8 cellular contexts compared by ENCODE assay signal in the genomic region with DNA sequence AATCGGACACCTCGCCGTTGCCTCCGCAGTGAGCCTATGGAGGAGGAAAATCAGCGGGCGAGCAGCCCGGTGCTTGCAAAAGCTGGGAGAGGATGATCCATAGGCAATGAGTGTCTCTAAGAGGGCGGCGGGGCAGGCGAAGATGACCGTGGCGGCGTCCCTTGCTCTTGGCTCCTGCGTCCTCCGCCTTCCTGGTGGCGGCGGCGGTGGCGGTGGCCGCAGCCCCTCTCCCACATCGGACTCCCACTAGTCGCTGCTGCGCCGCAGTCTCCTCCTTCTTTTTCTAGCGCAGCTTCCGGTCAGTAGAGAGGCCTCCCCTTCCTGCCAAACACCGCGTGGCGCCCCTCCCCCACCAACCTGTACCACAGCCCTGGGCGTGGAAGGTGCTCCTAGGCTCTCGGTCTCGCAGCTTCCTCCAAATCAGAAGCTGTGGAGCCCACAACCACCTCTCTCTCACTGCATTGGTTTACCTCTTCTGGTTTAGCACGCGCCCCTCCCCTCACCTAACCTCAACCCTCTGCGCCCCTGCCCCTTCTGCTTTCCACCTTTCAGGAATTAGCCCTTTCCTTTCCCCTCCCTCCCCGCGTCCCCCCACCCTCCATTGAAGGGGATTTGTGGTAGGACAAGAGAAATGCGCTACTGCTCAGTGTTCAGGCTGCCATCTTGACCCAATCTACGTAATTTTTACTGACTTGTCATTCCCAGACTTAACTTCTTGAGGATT. TPM values are rescaled to one million over a fixed set of nuclear protein-coding genes. Genes with fewer than 3 reads are reported as not detected.
DNase-seq lines count a peak whose midpoint lies in the region; ATAC-seq and TF ChIP-seq lines count a peak whose summit lies in the region.

A gene (minus strand): TSS at position 271 of the 724 bp plus-strand sequence. CDS start 594 bp downstream, outside the sequence.

- POLR2A ChIA-PET in T-cell (lab: Charles Lee) = no interaction called here

- H4K20me1 ChIP-seq in GM23248 (ENCODE audit: insufficient read depth) = no peaks in the 10 kb centered on the region

- peak; percentile 69 to 85 (median 77) for ATAC-seq in T-cell (replicated peaks in 1 of 4)
- peak; percentile 100 for ATAC-seq in left ventricle myocardium superior
- ATAC-seq in upper lobe of right lung = peak; percentile 100

- H3K4me2 ChIP-seq in GM23248 (ENCODE audit: unreplicated experiment) = peak within 1 kb of the TSS; percentile 55

- H3K4me3 ChIP-seq in GM23248 = peak within 1 kb of the TSS; percentile 86
- H3K4me3 ChIP-seq in MG63 = peak within 1 kb of the TSS; percentile 60
- H3K4me3 ChIP-seq in upper lobe of right lung = peak within 1 kb of the TSS; percentile 67

- H3K4me1 ChIP-seq in GM23248 (ENCODE audit: insufficient read depth) (no peaks in the 10 kb centered on the region; the same call in 1 of the 2 replicates), upper lobe of right lung (no peaks in the 10 kb centered on the region)

- H3K9me3 Mint-ChIP-seq in T-cell = no peaks in the 10 kb centered on the region

- CTCF ChIA-PET in T-cell (lab: Charles Lee) = interaction anchor here in 1 of 2 donors (1.0 kb wide), 1 partner anchor 9 kb away, joined by 5 read pairs; no protein-coding TSS in a partner anchor

- peak within 1 kb of the TSS; percentile 50 for H3K27ac ChIP-seq in GM23248
- peak within 1 kb of the TSS; percentile 73 for H3K27ac ChIP-seq in upper lobe of right lung

- H3K36me3 ChIP-seq in GM23248 (ENCODE audit: low read depth) (no peaks in the 10 kb centered on the region), MG63 (no peaks in the 10 kb centered on the region), upper lobe of right lung (no peaks in the 10 kb centered on the region)

- peaks cover 6% of the 10 kb centered on the region; the same call in 1 of the 2 replicates for H3K79me2 ChIP-seq in GM23248 (ENCODE audit: insufficient read depth)

- in situ Hi-C loops in GM23248 (cut with MboI) = no loop called here

- WGBS in GM23248 (ENCODE audit: low coverage in 1 of 2, low lambda C conversion rate in 2 of 2, missing lambda C conversion rate in 2 of 2), 2 experiments = 0 to 1% methylated on average over 9 to 34 of the region's 39 CpGs

- peak within 1 kb of the TSS; percentile 80 for H3K9ac ChIP-seq in GM23248

- intact Hi-C loops in left ventricle myocardium superior (cut with micrococcal nuclease) (no loop called here), upper lobe of right lung (cut with DNase I) (no loop called here)

- H3K36me3 Mint-ChIP-seq in T-cell = peaks cover 5% of the 10 kb centered on the region

- H3K4me1 Mint-ChIP-seq in T-cell = peaks cover 18 to 48% (median 46%) of the 10 kb centered on the region in 3 donors

- DNase-seq in ELF-1 (ENCODE audit: low read depth, low spot score) = peak; percentile 98
- peak; percentile 69 for DNase-seq in GM23248
- DNase-seq in MG63 = peak; percentile 78
- peak in 31 of 34 experiments; percentile 10 to 67 (median 35) for DNase-seq in T-cell
- peak; percentile 5 for DNase-seq in amniotic stem cell (lab: John Stamatoyannopoulos, UW)
- peak; percentile 85 for DNase-seq in left ventricle myocardium superior
- DNase-seq in pons (ENCODE audit: low spot score) = peak; percentile 69
- peak; percentile 92 for DNase-seq in upper lobe of right lung

- peaks cover 0 to 5% of the 10 kb centered on the region in 2 donors for H3K27me3 Mint-ChIP-seq in T-cell

- TF ChIP-seq CTCF in upper lobe of right lung (IDR thresholded peaks at IDR 0.05) = no peak

- no peaks in the 10 kb centered on the region for H3F3A ChIP-seq in GM23248 (ENCODE audit: insufficient read depth)

- peak within 1 kb of the TSS; percentile 83 for H2AFZ ChIP-seq in GM23248

- H3K27ac Mint-ChIP-seq in T-cell = peak within 1 kb of the TSS; percentile 91 to 95

- H3K9me3 ChIP-seq in GM23248 (ENCODE audit: low read depth) (no peaks in the 10 kb centered on the region), MG63 (no peaks in the 10 kb centered on the region), upper lobe of right lung (no peaks in the 10 kb centered on the region)

- peak within 1 kb of the TSS; percentile 85 to 88 (median 87) for H3K4me3 Mint-ChIP-seq in T-cell

- no peaks in the 10 kb centered on the region for H3K9me2 ChIP-seq in GM23248 (ENCODE audit: insufficient read depth)

- H3K27me3 ChIP-seq in GM23248 (replicated peaks; ENCODE audit: insufficient read depth) (no peaks in the 10 kb centered on the region), MG63 (no peaks in the 10 kb centered on the region), upper lobe of right lung (no peaks in the 10 kb centered on the region)

RNA-seq across cellular contexts. Expression of the gene that starts here (rescaled TPM):
- total RNA-seq in GM23248 (2014; rRNA removed; shearing (Covaris generic)) = 7.2 and 9.1 TPM in 2 replicates
- 8.8 and 10.1 TPM in 2 replicates for polyA plus RNA-seq in GM23248 (2016; fragmentation: Nextera tagmentation; extraction: Ambion mirVana)
- 2.8 and 4.2 TPM in 2 replicates for total RNA-seq in MG63 (2014; rRNA removed; shearing (Covaris generic); ENCODE audit: low replicate concordance)
- total RNA-seq in T-cell = 10 to 100 TPM in 4 of 5 donors, 1 to 10 TPM in 1; 8.4 to 21.8 (median 16.2) TPM
- 3.6 TPM for total RNA-seq in left ventricle myocardium superior
- total RNA-seq in upper lobe of right lung = 9.8 TPM

Comparison
In these comparisons a context has a peak if more than half of its experiments do, and no peak if none do; other contexts are left out.
1. Peak in every context shown above with its lines: DNase-seq, ATAC-seq, H3K4me3 ChIP-seq and H3K27ac ChIP-seq.
2. DNase-seq: peak in every context shown above with its lines; median percentile 98 in ELF-1; 92 in upper lobe of right lung; 85 in left ventricle myocardium superior; 78 in MG63; 69 in GM23248; 69 in pons; 35 in T-cell; 5 in amniotic stem cell.